In genomic region chr20:21099653-21100589, GRCh38 we compare ENCODE assay signal across 8 cellular contexts. TPM values are rescaled to one million over a fixed set of nuclear protein-coding genes. Genes with fewer than 3 reads are reported as not detected.
DNase-seq lines count a peak whose midpoint lies in the region; TF ChIP-seq lines count a peak whose summit lies in the region.

No MANE protein-coding gene starts in this region.

- no peaks in the 10 kb centered on the region for H3K79me2 ChIP-seq in SK-N-SH (ENCODE audit: insufficient read depth)

- no peaks in the 10 kb centered on the region for H4K20me1 ChIP-seq in SK-N-SH (ENCODE audit: insufficient read depth)

- H3K4me3 ChIP-seq in HL-60 (replicated peaks; ENCODE audit: insufficient read depth, low read length) (peak overlapping the region; percentile 48), SK-N-SH (ENCODE audit: low read depth in 2 of 2, low read length in 1 of 2) (peak overlapping the region; percentile 26 to 52), cardiac fibroblast (replicated peaks in 1 of 2; ENCODE audit: low read depth in 2 of 2, low read length in 2 of 2) (peak overlapping the region; percentile 8 to 11), testis (peak overlapping the region; percentile 33 to 40)

- H3K27me3 ChIP-seq in HL-60 (ENCODE audit: insufficient read depth, poor library complexity, severe bottlenecking) (peaks cover 22% of the 10 kb centered on the region), SK-N-SH (ENCODE audit: insufficient read depth) (peaks cover 68% of the 10 kb centered on the region), testis (no peaks in the 10 kb centered on the region)

- H3K36me3 ChIP-seq in SK-N-SH (replicated peaks in 1 of 2; ENCODE audit: control insufficient read depth in 1 of 2, insufficient read depth in 2 of 2, low read length in 1 of 2) (no peaks in the 10 kb centered on the region), testis (ENCODE audit: low read depth, missing control alignments) (no peaks in the 10 kb centered on the region)

- H3K4me1 ChIP-seq in SK-N-SH (ENCODE audit: control insufficient read depth in 1 of 2, insufficient read depth in 2 of 2, low read depth in 1 of 2, low read length in 1 of 2) (peaks cover 0 to 23% of the 10 kb centered on the region in 2 experiments; a peak in 1 of 4 replicates), testis (peaks cover 10% of the 10 kb centered on the region)

- H3K9me3 ChIP-seq in SK-N-SH (no peaks in the 10 kb centered on the region), testis (no peaks in the 10 kb centered on the region)

- peak overlapping the region; percentile 84 for H3K27ac ChIP-seq in HL-60 (replicated peaks)
- H3K27ac ChIP-seq in SK-N-SH (ENCODE audit: low read depth in 2 of 2, low read length in 1 of 2): no peak overlapping the region
- no peak overlapping the region for H3K27ac ChIP-seq in testis

- no peak for TF ChIP-seq EP300 in SK-N-SH (IDR thresholded peaks at IDR 0.05; ENCODE audit: borderline replicate concordance in 1 of 2, low read depth in 1 of 2, low read length in 1 of 2)

- H3F3A ChIP-seq in SK-N-SH (replicated peaks; ENCODE audit: insufficient read depth): no peaks in the 10 kb centered on the region

- peak; percentile 46 for DNase-seq in activated naive CD4-positive, alpha-beta T cell treated with Interleukin-2 at 50 U/mL for 16 hours
- no peak for DNase-seq in activated naive CD4-positive, alpha-beta T cell (lab: John Stamatoyannopoulos, UW)
- peak; percentile 68 to 89 for DNase-seq in HL-60 (ENCODE audit: low read depth in 1 of 2, low spot score in 1 of 2)
- peak; percentile 59 for DNase-seq in SK-N-SH
- DNase-seq in cardiac fibroblast (ENCODE audit: low read depth in 2 of 2): peak; percentile 12 to 17
- peak; percentile 31 for DNase-seq in medulla oblongata (ENCODE audit: extremely low spot score)
- DNase-seq in testis: peak; percentile 62
- no peak for DNase-seq in SW 1271 (lab: John Stamatoyannopoulos, UW)

- no peak for TF ChIP-seq CTCF in HL-60 (IDR thresholded peaks at IDR 0.05; ENCODE audit: insufficient read depth, low read length)
- TF ChIP-seq CTCF in SK-N-SH (IDR thresholded peaks at IDR 0.05): no peak
- TF ChIP-seq CTCF in cardiac fibroblast (IDR thresholded peaks at IDR 0.05; ENCODE audit: low read depth, low read length): no peak
- TF ChIP-seq CTCF in testis (IDR thresholded peaks at IDR 0.05): no peak

- peak overlapping the region; percentile 72 for H3K4me2 ChIP-seq in SK-N-SH

- CTCF ChIA-PET in SK-N-SH (lab: Yijun Ruan, JAX): no interaction called here

- intact Hi-C loops in testis (cut with DNase I; ENCODE audit: low total_unique reads): no loop called here

- POLR2A ChIA-PET in SK-N-SH (lab: Yijun Ruan, JAX): no interaction called here

- TF ChIP-seq RAD21 in SK-N-SH (IDR thresholded peaks at IDR 0.05; ENCODE audit: low read length): no peak

- no peak for TF ChIP-seq POLR2A in testis (IDR thresholded peaks at IDR 0.05)

- H3K9me2 ChIP-seq in SK-N-SH: no peaks in the 10 kb centered on the region

- peak overlapping the region; percentile 54 for H2AFZ ChIP-seq in SK-N-SH (ENCODE audit: low read depth)

- 13% methylated on average over 47 of the region's 48 CpGs for WGBS in SK-N-SH (ENCODE audit: low lambda C conversion rate)
- 4 to 5% methylated on average over 48 of the region's 48 CpGs for WGBS in testis, 2 donors

- H3K9ac ChIP-seq in SK-N-SH: no peak overlapping the region

TF ChIP-seq in SK-N-SH, 30 proteins besides CTCF, POLR2A, EP300 and RAD21:
- TF ChIP-seq POLR2AphosphoS5 (IDR thresholded peaks at IDR 0.05; ENCODE audit: low read depth, low read length) (no peak), ELF1 (IDR thresholded peaks at IDR 0.05) (no peak), IRF3 (IDR thresholded peaks at IDR 0.05; ENCODE audit: low read depth, low read length) (no peak), SIN3A (IDR thresholded peaks at IDR 0.05; ENCODE audit: borderline replicate concordance, low read depth, low read length) (no peak), JUND (IDR thresholded peaks at IDR 0.05) (no peak), NRF1 (IDR thresholded peaks at IDR 0.05; ENCODE audit: low read depth, low read length) (no peak), USF2 (IDR thresholded peaks at IDR 0.05; ENCODE audit: borderline replicate concordance, low read depth, low read length) (no peak), SMC3 (IDR thresholded peaks at IDR 0.05; ENCODE audit: low read depth, low read length) (no peak), YY1 (IDR thresholded peaks at IDR 0.05; ENCODE audit: low read depth) (no peak), MXI1 (IDR thresholded peaks at IDR 0.05; ENCODE audit: low read depth, low read length) (no peak), RCOR1 (IDR thresholded peaks at IDR 0.05; ENCODE audit: low read length) (no peak), GATA2 (CRISPR knock-in tag; IDR thresholded peaks at IDR 0.05) (no peak), MEF2A (IDR thresholded peaks at IDR 0.05; ENCODE audit: borderline replicate concordance, low read depth) (no peak), FOSL2 (IDR thresholded peaks at IDR 0.05; ENCODE audit: borderline replicate concordance, low read depth) (no peak), REST (IDR thresholded peaks at IDR 0.05; ENCODE audit: low read depth, low read length) (no peak), TAF1 (IDR thresholded peaks at IDR 0.05; ENCODE audit: borderline replicate concordance, low read depth, low read length) (no peak), USF1 (IDR thresholded peaks at IDR 0.05; ENCODE audit: borderline replicate concordance, low read depth) (no peak), CHD2 (IDR thresholded peaks at IDR 0.05; ENCODE audit: low read length, partially characterized antibody) (no peak)

RNA-seq across cellular contexts. Expression of gene LINC00237, which starts 6.2 kb away (rescaled TPM):
- not detected in 2 replicates for polyA plus RNA-seq in SK-N-SH (2012; rRNA removed)
- polyA plus RNA-seq in SK-N-SH (2012; cell fraction: cytosol; rRNA removed): not detected in 2 replicates
- not detected in 2 replicates for polyA plus RNA-seq in SK-N-SH (2012; cell fraction: nucleus; rRNA removed)
- not detected for total RNA-seq in testis
- not detected for polyA plus RNA-seq in testis (ENCODE audit: insufficient read depth, low read depth, low replicate concordance)

RNA-seq across cellular contexts. Expression of gene KIZ, which starts 26.0 kb away (rescaled TPM):
- polyA plus RNA-seq in SK-N-SH (2012; rRNA removed) (3.9 and 5.5 TPM in 2 replicates), testis (ENCODE audit: insufficient read depth, low read depth, low replicate concordance) (41.4 TPM)
- polyA plus RNA-seq in SK-N-SH (2012; cell fraction: cytosol; rRNA removed): 4.6 and 5.3 TPM in 2 replicates
- 11.3 and 13.8 TPM in 2 replicates for polyA plus RNA-seq in SK-N-SH (2012; cell fraction: nucleus; rRNA removed)
- total RNA-seq in testis: 10 to 100 TPM; 73.3 to 76.7 TPM

Comparison
In these comparisons a context has a peak if more than half of its experiments do, and no peak if none do; other contexts are left out.
1. DNase-seq: peak in activated naive CD4-positive, alpha-beta T cell treated with Interleukin-2 at 50 U/mL for 16 hours (single experiment), HL-60 (2 of 2), SK-N-SH (single experiment), cardiac fibroblast (2 of 2), medulla oblongata (single experiment) and testis (single experiment); none in activated naive CD4-positive, alpha-beta T cell (0 of 4) and SW 1271 (0 of 2).
2. Peak in every context shown above with its lines, with median percentiles within 50 percentile points of each other: H3K4me3 ChIP-seq.